Comparison of ENCODE assay signal across 33 cellular contexts in the genomic region with DNA sequence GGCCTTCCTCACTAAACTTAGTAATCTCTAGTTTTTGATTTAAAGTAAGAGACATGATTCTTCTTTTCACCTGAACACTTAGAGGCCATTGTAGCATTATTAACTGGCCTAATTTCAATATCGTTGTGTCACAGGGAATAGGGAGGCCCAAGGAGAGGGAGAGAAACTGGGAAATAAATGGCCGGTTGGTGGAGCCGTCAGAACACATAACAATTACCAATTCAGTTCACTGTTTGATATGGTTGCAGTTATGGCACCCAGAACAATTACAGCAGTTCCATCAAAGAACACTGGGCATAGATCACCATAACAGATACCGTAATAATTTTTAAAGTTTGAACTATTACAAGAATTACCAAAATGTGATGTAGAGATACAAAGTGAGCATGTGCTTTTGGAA. TPM values are rescaled to one million over a fixed set of nuclear protein-coding genes. Genes with fewer than 3 reads are reported as not detected.
"Had no signal": no experiment of that assay in that cellular context is flagged by ENCODE, and none has a peak within 500 bp of the region (broad histone marks: within the 10 kb centered on the region; RNA-seq: fewer than 3 reads in every experiment).

No MANE protein-coding gene starts in this region.

- ATAC-seq: natural killer cell; psoas muscle; right cardiac atrium; sciatic nerve; stimulated activated memory B cell treated with anti-CD40 and anti-IgM and Interleukin-4, amounts not matched to agents 10 μg/mL and 1 μg/mL and 100 μg/mL, for 72 hours; stimulated activated naive CD8-positive, alpha-beta T cell treated with anti-CD3 and anti-CD28 coated beads, Interleukin-15, amount 100 ng/mL, for 72 hours; stimulated activated naive CD8-positive, alpha-beta T cell treated with anti-CD3 and anti-CD28 coated beads, Interleukin-15, Interleukin-2, amounts not matched to agents 100 U/mL and 50 U/mL, for 24 hours; upper lobe of right lung had no signal

- H3K9me3 ChIP-seq: ovary, psoas muscle, spleen, suprapubic skin, testis, tibial artery, transverse colon, upper lobe of right lung, uterus had no signal

- H3K27me3 ChIP-seq: neural progenitor cell, ovary, spleen, suprapubic skin, testis, tibial artery, transverse colon, upper lobe of right lung, uterus had no signal

- DNase-seq: natural killer cell; occipital lobe; ovary; posterior cingulate gyrus; psoas muscle; right cardiac atrium; spleen; stimulated activated CD4-positive, alpha-beta T cell treated with anti-CD3 and anti-CD28 coated beads, Interleukin-12 subunit alpha, Interleukin-12 subunit beta, amount 100 ng/mL, for 4 hours; stimulated activated CD4-positive, alpha-beta T cell treated with anti-CD3 and anti-CD28 coated beads, Interleukin-1b, Interleukin-23, amount 100 ng/mL, for 48 hours; stimulated activated CD4-positive, alpha-beta T cell treated with anti-CD3 and anti-CD28 coated beads, Interleukin-4, amount 100 ng/mL, for 1 hour; stimulated activated CD4-positive, alpha-beta T cell treated with anti-CD3 and anti-CD28 coated beads, Interleukin-4, amount 100 ng/mL, for 4 hours; stimulated activated CD8-positive, alpha-beta memory T cell treated with anti-CD3 and anti-CD28 coated beads, Interleukin-4, amount 100 ng/mL, for 48 hours; stimulated activated naive CD4-positive, alpha-beta T cell; stimulated activated naive CD8-positive, alpha-beta T cell treated with anti-CD3 and anti-CD28 coated beads, Interleukin-15, amount 100 ng/mL, for 72 hours; stimulated activated naive CD8-positive, alpha-beta T cell treated with anti-CD3 and anti-CD28 coated beads, Interleukin-15, Interleukin-2, amounts not matched to agents 100 U/mL and 50 U/mL, for 24 hours; substantia nigra; testis; tibial artery; transverse colon; upper lobe of right lung; uterus had no signal

- H3K36me3 ChIP-seq: ovary, uterus had no signal

- H3K4me1 ChIP-seq: neural progenitor cell, parathyroid adenoma, psoas muscle, spleen, suprapubic skin, testis, tibial artery, transverse colon, upper lobe of right lung, uterus had no signal

- H3K4me3 ChIP-seq: neural progenitor cell, ovary, psoas muscle, skin epidermis, smooth muscle cell, spleen, suprapubic skin, testis, tibial artery, transverse colon, upper lobe of right lung, uterus had no signal

- H3K9ac ChIP-seq: neural progenitor cell, parathyroid adenoma had no signal

- H3K27ac ChIP-seq: neural progenitor cell, ovary, parathyroid adenoma, psoas muscle, skin epidermis, spleen, suprapubic skin, testis, tibial artery, transverse colon, upper lobe of right lung, uterus had no signal

RNA-seq across cellular contexts. Expression of a gene that starts 9.1 kb away (rescaled TPM):
- total RNA-seq: natural killer cell, occipital lobe, osteoblast, ovary, progenitor cell of endocrine pancreas, psoas muscle, renal cortical epithelial cell, right cardiac atrium, sciatic nerve, smooth muscle cell, spleen, suprapubic skin, testis, transverse colon, upper lobe of right lung, urinary bladder, uterus had no signal
- polyA plus RNA-seq: neural cell, ovary, psoas muscle, right cardiac atrium, smooth muscle cell, spleen, urinary bladder had no signal

RNA-seq across cellular contexts. Expression of a gene that starts 59.8 kb away (rescaled TPM):
- total RNA-seq: natural killer cell, osteoblast, spleen had no signal
- polyA plus RNA-seq: neural cell had no signal
